21 cellular contexts compared by ENCODE assay signal in the genomic region with DNA sequence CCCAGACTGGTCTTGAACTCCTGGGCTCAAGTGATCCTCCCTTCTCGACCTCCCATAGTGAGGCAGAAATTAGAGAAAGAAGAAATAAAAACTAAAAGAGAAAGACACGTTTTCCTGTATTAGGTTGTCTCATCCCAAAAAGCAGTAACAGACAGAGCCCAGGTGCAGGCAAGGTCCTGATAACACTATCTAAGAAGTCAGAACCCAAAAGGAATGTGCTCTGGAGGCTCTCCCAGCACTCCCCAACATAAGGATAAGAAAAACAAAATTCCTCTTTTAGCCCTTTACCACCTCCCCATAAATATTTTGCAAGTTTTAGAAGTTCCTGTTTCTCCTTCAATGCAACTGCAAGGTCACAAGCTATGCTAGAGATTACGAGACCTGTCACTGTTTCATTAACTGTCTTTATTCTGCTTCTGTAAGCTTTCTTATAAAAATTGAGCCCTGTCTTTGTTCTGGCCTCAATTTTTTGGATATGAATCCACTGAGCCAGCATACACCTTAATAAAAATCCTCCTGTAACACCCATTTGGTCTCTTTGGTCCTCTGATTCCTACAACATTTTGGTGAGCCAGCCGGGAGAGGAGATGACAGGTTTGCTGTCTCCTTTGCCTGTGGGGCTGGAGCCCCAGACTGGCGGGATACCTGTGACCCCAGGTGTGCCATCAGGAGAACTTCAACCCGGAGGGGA. TPM values are rescaled to one million over a fixed set of nuclear protein-coding genes. Genes with fewer than 3 reads are reported as not detected.
DNase-seq lines count a peak whose midpoint lies in the region; ATAC-seq and TF ChIP-seq lines count a peak whose summit lies in the region.
"Had no signal": no experiment of that assay in that cellular context is flagged by ENCODE, and none has a peak within 500 bp of the region (broad histone marks: within the 10 kb centered on the region; RNA-seq: fewer than 3 reads in every experiment).

No MANE protein-coding gene starts in this region.

- intact Hi-C loops in esophagus squamous epithelium (cut with DNase I): no loop called here

- POLR2A ChIA-PET in activated CD4-positive, alpha-beta T cell treated with anti-CD3 and anti-CD28 coated beads, Interleukin-2, amount 10 ng/mL, durations not matched to agents 7 days and 5 days (lab: Charles Lee): no interaction called here

- H3K27me3 ChIP-seq in esophagus squamous epithelium: no peaks in the 10 kb centered on the region
- H3K27me3 ChIP-seq: BLaER1, MG63, Peyer's patch had no signal

- 64 to 81% methylated on average over 3 of the region's 6 CpGs for WGBS in esophagus squamous epithelium, 2 donors

- ATAC-seq in HG03135 (IDR thresholded peaks at IDR 0.05; ENCODE audit: unreplicated experiment): no peak
- ATAC-seq: A549 had no signal

- no peaks in the 10 kb centered on the region for H3K27me3 Mint-ChIP-seq in osteocyte (ENCODE audit: unreplicated experiment)
- H3K27me3 Mint-ChIP-seq in activated CD4-positive, alpha-beta T cell treated with anti-CD3 and anti-CD28 coated beads, Interleukin-2, amount 10 ng/mL, durations not matched to agents 7 days and 5 days: no peaks in the 10 kb centered on the region
- H3K27me3 Mint-ChIP-seq: CD8-positive, alpha-beta memory T cell; IgD-negative memory B cell had no signal

- H3K27ac Mint-ChIP-seq in osteocyte (ENCODE audit: unreplicated experiment): no peak overlapping the region
- no peak overlapping the region for H3K27ac Mint-ChIP-seq in activated CD4-positive, alpha-beta T cell treated with anti-CD3 and anti-CD28 coated beads, Interleukin-2, amount 10 ng/mL, durations not matched to agents 7 days and 5 days
- H3K27ac Mint-ChIP-seq: CD8-positive, alpha-beta memory T cell; IgD-negative memory B cell had no signal

- H3K4me3 ChIP-seq in esophagus squamous epithelium: no peak overlapping the region
- H3K4me3 ChIP-seq: A549, BLaER1, MG63, Peyer's patch had no signal

- H3K4me1 ChIP-seq in esophagus squamous epithelium: no peaks in the 10 kb centered on the region
- H3K4me1 ChIP-seq: A549, BLaER1, Peyer's patch had no signal

- TF ChIP-seq POLR2A in esophagus squamous epithelium (IDR thresholded peaks at IDR 0.05): no peak

- H3K9me3 ChIP-seq in esophagus squamous epithelium: peaks cover 0 to 11% (median 10%) of the 10 kb centered on the region in 3 donors
- H3K9me3 ChIP-seq: MG63, Peyer's patch, SK-N-SH had no signal

- H3K36me3 Mint-ChIP-seq in osteocyte (ENCODE audit: unreplicated experiment): no peaks in the 10 kb centered on the region
- no peaks in the 10 kb centered on the region for H3K36me3 Mint-ChIP-seq in activated CD4-positive, alpha-beta T cell treated with anti-CD3 and anti-CD28 coated beads, Interleukin-2, amount 10 ng/mL, durations not matched to agents 7 days and 5 days (ENCODE audit: low read depth)
- H3K36me3 Mint-ChIP-seq: IgD-negative memory B cell had no signal

- no peaks in the 10 kb centered on the region for H3K36me3 ChIP-seq in esophagus squamous epithelium
- H3K36me3 ChIP-seq: BLaER1, MG63, Peyer's patch had no signal

- H3K9me3 Mint-ChIP-seq in osteocyte (ENCODE audit: unreplicated experiment): no peaks in the 10 kb centered on the region
- no peaks in the 10 kb centered on the region for H3K9me3 Mint-ChIP-seq in activated CD4-positive, alpha-beta T cell treated with anti-CD3 and anti-CD28 coated beads, Interleukin-2, amount 10 ng/mL, durations not matched to agents 7 days and 5 days

- CTCF ChIA-PET in activated CD4-positive, alpha-beta T cell treated with anti-CD3 and anti-CD28 coated beads, Interleukin-2, amount 10 ng/mL, durations not matched to agents 7 days and 5 days (lab: Charles Lee): interaction anchor here (1.2 kb wide), 1 partner anchor 491 kb away, joined by 3 read pairs; no protein-coding TSS in a partner anchor

- H3K4me1 Mint-ChIP-seq in osteocyte (ENCODE audit: unreplicated experiment): no peaks in the 10 kb centered on the region
- H3K4me1 Mint-ChIP-seq in activated CD4-positive, alpha-beta T cell treated with anti-CD3 and anti-CD28 coated beads, Interleukin-2, amount 10 ng/mL, durations not matched to agents 7 days and 5 days: no peaks in the 10 kb centered on the region
- H3K4me1 Mint-ChIP-seq: CD8-positive, alpha-beta memory T cell; IgD-negative memory B cell had no signal

- TF ChIP-seq CTCF in osteocyte (IDR thresholded peaks at IDR 0.05): no peak
- TF ChIP-seq CTCF in esophagus squamous epithelium (IDR thresholded peaks at IDR 0.05): no peak

- peak; percentile 52 for DNase-seq in GF-D8 (lab: John Stamatoyannopoulos, UW)
- peak; percentile 54 for DNase-seq in MV-4-11 (lab: John Stamatoyannopoulos, UW)
- peak; percentile 63 for DNase-seq in SKM-1 treated with dmso at 0.1 percent for 144 hours (lab: John Stamatoyannopoulos, UW; ENCODE audit: unreplicated experiment)
- peak; percentile 25 for DNase-seq in osteocyte (ENCODE audit: extremely low spot score, unreplicated experiment)
- DNase-seq in activated CD4-positive, alpha-beta T cell treated with anti-CD3 and anti-CD28 coated beads, Interleukin-2, amount 10 ng/mL, durations not matched to agents 7 days and 5 days: no peak
- DNase-seq in esophagus squamous epithelium (lab: John Stamatoyannopoulos, UW): no peak
- DNase-seq: CD8-positive, alpha-beta memory T cell; DMS79; H7; MG63; NCI-H1417; NCI-H187; NCI-H2227 treated with DMSO at 0.1 percent for 48 hours; NCI-H510A treated with DMSO at 0.1 percent for 48 hours; NCI-H82; Peyer's patch; SK-N-SH had no signal

- no peak overlapping the region for H3K4me3 Mint-ChIP-seq in osteocyte (ENCODE audit: unreplicated experiment)
- H3K4me3 Mint-ChIP-seq in activated CD4-positive, alpha-beta T cell treated with anti-CD3 and anti-CD28 coated beads, Interleukin-2, amount 10 ng/mL, durations not matched to agents 7 days and 5 days: no peak overlapping the region
- H3K4me3 Mint-ChIP-seq: CD8-positive, alpha-beta memory T cell had no signal

- no peak overlapping the region for H3K27ac ChIP-seq in esophagus squamous epithelium
- H3K27ac ChIP-seq: A549, BLaER1, Peyer's patch had no signal

RNA-seq across cellular contexts. Expression of a gene that starts 25.9 kb away (rescaled TPM):
- total RNA-seq in osteocyte (10.9 and 13.8 TPM in 2 replicates), esophagus squamous epithelium (10 to 100 TPM in 3 of 4 donors, 1 to 10 TPM in 1; 9.1 to 17.8 (median 13.1) TPM)
- 10 to 100 TPM; 14.2 to 14.5 TPM for total RNA-seq in activated CD4-positive, alpha-beta T cell treated with anti-CD3 and anti-CD28 coated beads, Interleukin-2, amount 10 ng/mL, durations not matched to agents 7 days and 5 days

RNA-seq across cellular contexts. Expression of a gene that starts 26.0 kb away (rescaled TPM):
- total RNA-seq in osteocyte: 1,144 and 1,147 TPM in 2 replicates
- total RNA-seq in activated CD4-positive, alpha-beta T cell treated with anti-CD3 and anti-CD28 coated beads, Interleukin-2, amount 10 ng/mL, durations not matched to agents 7 days and 5 days: 1,000 to 10,000 TPM in 1 of 2 experiments, 100 to 1,000 TPM in 1; 868 to 1,019 TPM
- 1,000 to 10,000 TPM; 2,242 to 7,905 (median 4,182) TPM for total RNA-seq in esophagus squamous epithelium

RNA-seq across cellular contexts. Expression of a gene that starts 42.5 kb away (rescaled TPM):
- total RNA-seq in osteocyte (192 and 200 TPM in 2 replicates), esophagus squamous epithelium (100 to 1,000 TPM in 2 of 4 donors, 10 to 100 TPM in 2; 55.2 to 188 (median 98.0) TPM)
- 10 to 100 TPM; 12.3 TPM for total RNA-seq in activated CD4-positive, alpha-beta T cell treated with anti-CD3 and anti-CD28 coated beads, Interleukin-2, amount 10 ng/mL, durations not matched to agents 7 days and 5 days

Comparison
In these comparisons a context has a peak if more than half of its experiments do, and no peak if none do; other contexts are left out.
1. DNase-seq: peak in GF-D8 (single experiment), MV-4-11 (single experiment), SKM-1 treated with dmso at 0.1 percent for 144 hours (single experiment) and osteocyte (single experiment); none in activated CD4-positive, alpha-beta T cell treated with anti-CD3 and anti-CD28 coated beads, Interleukin-2, amount 10 ng/mL, durations not matched to agents 7 days and 5 days (single experiment) and esophagus squamous epithelium (single experiment).
2. RNA of a gene that starts 42.5 kb away (total RNA-seq): 192 to 200 TPM in osteocyte and 55.2 to 188 TPM in esophagus squamous epithelium; 12.3 TPM in activated CD4-positive, alpha-beta T cell treated with anti-CD3 and anti-CD28 coated beads, Interleukin-2, amount 10 ng/mL, durations not matched to agents 7 days and 5 days; every median in the first group is over 4 times any median in the second.